1 cellular context compared by ENCODE assay signal in the genomic region with DNA sequence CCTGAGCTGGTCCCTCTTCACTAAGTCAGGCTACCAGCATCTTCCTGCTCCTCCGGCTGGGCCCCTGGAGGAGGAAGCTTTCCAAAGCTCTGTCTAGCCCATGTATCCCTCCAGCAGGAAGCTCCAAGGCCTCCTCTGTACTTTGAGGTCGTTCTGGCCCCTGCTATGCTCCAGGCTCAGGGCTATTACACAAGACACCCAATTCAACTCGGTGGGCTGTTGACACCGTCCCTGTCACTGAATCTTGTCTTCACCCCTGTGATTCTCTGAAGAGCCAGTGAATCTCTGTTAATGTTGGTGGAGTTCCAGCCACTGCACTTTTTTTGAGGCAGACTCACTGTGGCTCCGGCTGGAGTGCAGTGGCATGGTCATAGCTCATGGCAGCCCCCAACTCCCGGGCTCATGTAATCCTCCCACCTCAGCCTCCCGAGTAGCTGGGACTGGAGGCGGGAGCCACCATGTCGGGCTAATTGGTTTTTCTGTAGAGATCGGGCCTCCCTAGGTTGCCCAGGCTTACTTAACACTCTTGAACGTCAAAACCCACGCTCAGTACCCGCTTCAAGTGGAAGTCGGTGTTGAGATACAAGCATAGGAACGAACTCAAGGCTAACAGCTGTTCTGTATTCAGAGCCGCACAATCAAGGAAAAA.
TF ChIP-seq lines count a peak whose summit lies in the region.

No MANE protein-coding gene starts in this region.

TF ChIP-seq in K562, 482 proteins besides CTCF, POLR2A, EP300 and RAD21 (continues in another document):
- TF ChIP-seq FOXP4 (CRISPR knock-in tag; IDR thresholded peaks at IDR 0.05; ENCODE audit: borderline replicate concordance) (peak; percentile 21; the same call in 1 of the 2 replicates), PHF8 (IDR thresholded peaks at IDR 0.05; ENCODE audit: borderline replicate concordance, low read length) (peak; percentile 12; the same call in 1 of the 2 replicates), ARNT (IDR thresholded peaks at IDR 0.05) (peak in 1 of 2 experiments; percentile 40; a peak in 1 of 4 replicates), L3MBTL2 (IDR thresholded peaks at IDR 0.05) (peak; percentile 35; the same call in 1 of the 2 replicates), SAP30 (IDR thresholded peaks at IDR 0.05; ENCODE audit: borderline replicate concordance, insufficient read depth, low read depth, low read length, poor library complexity, severe bottlenecking) (peak; percentile 3), LCOR (CRISPR knock-in tag; IDR thresholded peaks at IDR 0.05) (peak; percentile 48; the same call in 1 of the 2 replicates), TRIM25 (IDR thresholded peaks at IDR 0.05; ENCODE audit: borderline replicate concordance) (0 out of 2 replicates have a peak, but pooled peaks have one; percentile 31), ELF4 (CRISPR knock-in tag; IDR thresholded peaks at IDR 0.05) (0 out of 2 replicates have a peak, but pooled peaks have one; percentile 14), SMARCC2 (IDR thresholded peaks at IDR 0.05; ENCODE audit: low read depth) (peak; percentile 21; the same call in 1 of the 2 replicates), FOXP1 (CRISPR knock-in tag; IDR thresholded peaks at IDR 0.05) (peak; percentile 57; the same call in 1 of the 2 replicates), GATA2 (CRISPR knock-in tag; IDR thresholded peaks at IDR 0.05) (no peak), ZNF589 (CRISPR knock-in tag; IDR thresholded peaks at IDR 0.05; ENCODE audit: low read depth) (0 out of 2 replicates have a peak, but pooled peaks have one; percentile 52), SMARCE1 (IDR thresholded peaks at IDR 0.05) (peak; percentile 56; the same call in 1 of the 2 replicates), RFX7 (CRISPR knock-in tag; IDR thresholded peaks at IDR 0.05) (no peak), REST (CRISPR knock-in tag; IDR thresholded peaks at IDR 0.05; ENCODE audit: low read depth) (0 out of 2 replicates have a peak, but pooled peaks have one; percentile 19), ZNF407 (IDR thresholded peaks at IDR 0.05; ENCODE audit: low read depth) (0 out of 2 replicates have a peak, but pooled peaks have one; percentile 29), THAP7 (CRISPR knock-in tag; IDR thresholded peaks at IDR 0.05) (no peak), FOXK1 (CRISPR knock-in tag; IDR thresholded peaks at IDR 0.05; ENCODE audit: borderline replicate concordance) (0 out of 2 replicates have a peak, but pooled peaks have one; percentile 15), ARID1B (IDR thresholded peaks at IDR 0.05) (peak; percentile 42; the same call in 1 of the 2 replicates), ZNF79 (CRISPR knock-in tag; IDR thresholded peaks at IDR 0.05; ENCODE audit: low read depth) (no peak), ZNF121 (CRISPR knock-in tag; conservative IDR thresholded peaks at IDR 0.05) (0 out of 2 replicates have a peak, but pooled peaks have one; percentile 3), HNRNPLL (IDR thresholded peaks at IDR 0.05; ENCODE audit: low read depth, low read length, poor library complexity, severe bottlenecking) (no peak), MED1 (CRISPR knock-in tag; IDR thresholded peaks at IDR 0.05; ENCODE audit: borderline replicate concordance) (no peak)
- TF ChIP-seq, protein P1, sequence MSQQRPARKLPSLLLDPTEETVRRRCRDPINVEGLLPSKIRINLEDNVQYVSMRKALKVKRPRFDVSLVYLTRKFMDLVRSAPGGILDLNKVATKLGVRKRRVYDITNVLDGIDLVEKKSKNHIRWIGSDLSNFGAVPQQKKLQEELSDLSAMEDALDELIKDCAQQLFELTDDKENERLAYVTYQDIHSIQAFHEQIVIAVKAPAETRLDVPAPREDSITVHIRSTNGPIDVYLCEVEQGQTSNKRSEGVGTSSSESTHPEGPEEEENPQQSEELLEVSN (IDR thresholded peaks at IDR 0.05; ENCODE audit: borderline replicate concordance in 1 of 2, extremely low read depth in 1 of 2, insufficient read depth in 1 of 2, insufficient read length in 1 of 2, low read depth in 1 of 2, low read length in 1 of 2, poor library complexity in 1 of 2, severe bottlenecking in 1 of 2): peak in 1 of 2 experiments; percentile 12
- TF ChIP-seq, protein P2, sequence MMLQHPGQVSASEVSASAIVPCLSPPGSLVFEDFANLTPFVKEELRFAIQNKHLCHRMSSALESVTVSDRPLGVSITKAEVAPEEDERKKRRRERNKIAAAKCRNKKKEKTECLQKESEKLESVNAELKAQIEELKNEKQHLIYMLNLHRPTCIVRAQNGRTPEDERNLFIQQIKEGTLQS (IDR thresholded peaks at IDR 0.05): no peak
- TF ChIP-seq, protein P2 (CRISPR knock-in tag; conservative IDR thresholded peaks at IDR 0.05): 0 out of 2 replicates have a peak, but pooled peaks have one; percentile 49
- TF ChIP-seq, protein P3, sequence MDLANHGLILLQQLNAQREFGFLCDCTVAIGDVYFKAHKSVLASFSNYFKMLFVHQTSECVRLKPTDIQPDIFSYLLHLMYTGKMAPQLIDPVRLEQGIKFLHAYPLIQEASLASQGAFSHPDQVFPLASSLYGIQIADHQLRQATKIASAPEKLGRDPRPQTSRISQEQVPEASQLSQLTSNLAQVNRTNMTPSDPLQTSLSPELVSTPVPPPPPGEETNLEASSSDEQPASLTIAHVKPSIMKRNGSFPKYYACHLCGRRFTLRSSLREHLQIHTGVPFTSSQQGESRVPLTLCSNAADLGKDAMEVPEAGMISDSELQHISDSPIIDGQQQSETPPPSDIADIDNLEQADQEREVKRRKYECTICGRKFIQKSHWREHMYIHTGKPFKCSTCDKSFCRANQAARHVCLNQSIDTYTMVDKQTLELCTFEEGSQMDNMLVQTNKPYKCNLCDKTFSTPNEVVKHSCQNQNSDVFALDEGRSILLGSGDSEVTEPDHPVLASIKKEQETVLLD (IDR thresholded peaks at IDR 0.05): peak; percentile 26; the same call in 1 of the 2 replicates
